8 cellular contexts compared by ENCODE assay signal in the genomic region with DNA sequence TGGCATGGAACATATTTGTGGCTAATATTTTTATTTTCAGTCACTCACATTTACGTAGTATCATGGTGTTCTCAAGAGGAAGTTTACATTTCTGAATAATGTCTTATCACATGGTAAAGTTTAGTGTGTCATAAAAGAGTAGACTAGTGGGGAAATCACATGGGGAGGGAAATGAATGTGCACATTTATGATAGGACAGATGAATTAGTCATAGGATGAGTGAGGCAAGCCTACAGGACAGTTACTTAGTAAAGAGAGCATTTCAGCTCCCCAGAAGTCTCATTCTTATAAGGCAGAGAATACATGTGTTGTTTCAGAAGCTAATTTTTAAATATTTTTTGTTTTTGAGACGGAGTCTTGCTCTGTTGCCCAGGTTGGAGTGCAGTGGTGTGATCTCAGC. TPM values are rescaled to one million over a fixed set of nuclear protein-coding genes. Genes with fewer than 3 reads are reported as not detected.
DNase-seq lines count a peak whose midpoint lies in the region; ATAC-seq, FAIRE-seq and TF ChIP-seq lines count a peak whose summit lies in the region.

No MANE protein-coding gene starts in this region.

- intact Hi-C loops in naive thymus-derived CD4-positive, alpha-beta T cell (cut with micrococcal nuclease) = loop anchor here in 1 of 2 donors (1.0 kb wide), 1 partner anchor 8 kb away; no protein-coding TSS in a partner anchor

- H3K36me3 Mint-ChIP-seq in naive thymus-derived CD4-positive, alpha-beta T cell = peaks cover 0 to 28% (median 0%) of the 10 kb centered on the region in 5 donors

- H3K27ac ChIP-seq in naive thymus-derived CD4-positive, alpha-beta T cell (ENCODE audit: low read depth, low read length) = no peak overlapping the region

- no peak for TF ChIP-seq CTCF in astrocyte of the spinal cord (IDR thresholded peaks at IDR 0.05; ENCODE audit: low read depth, low read length)

- no peak overlapping the region for H3K4me3 ChIP-seq in astrocyte of the spinal cord (ENCODE audit: low read depth, low read length)
- no peak overlapping the region for H3K4me3 ChIP-seq in naive thymus-derived CD4-positive, alpha-beta T cell (ENCODE audit: low read length)

- DNase-seq in EL = peak; percentile 80
- DNase-seq in LHCN-M2 (ENCODE audit: low read depth) = peak; percentile 71
- peak; percentile 64 for DNase-seq in astrocyte of the spinal cord (ENCODE audit: low read depth, low spot score)
- DNase-seq in naive thymus-derived CD4-positive, alpha-beta T cell = no peak
- DNase-seq in GM12891 (ENCODE audit: insufficient read length, low spot score) = no peak

- in situ Hi-C loops in astrocyte of the spinal cord (cut with HindIII; ENCODE audit: low sequenced_read_pairs) = no loop called here

- peak overlapping the region in 1 of 10 donors; percentile 28 for H3K4me3 Mint-ChIP-seq in naive thymus-derived CD4-positive, alpha-beta T cell

- ATAC-seq in naive thymus-derived CD4-positive, alpha-beta T cell = peak; percentile 82
- no peak for ATAC-seq in GM21619 (IDR thresholded peaks at IDR 0.05; ENCODE audit: unreplicated experiment)
- ATAC-seq in GM18519 (IDR thresholded peaks at IDR 0.05; ENCODE audit: low FRiP score, unreplicated experiment) = no peak
- no peak for ATAC-seq in HG02588 (IDR thresholded peaks at IDR 0.05; ENCODE audit: unreplicated experiment)

- H3K9me3 Mint-ChIP-seq in naive thymus-derived CD4-positive, alpha-beta T cell = no peaks in the 10 kb centered on the region

- H3K27me3 Mint-ChIP-seq in naive thymus-derived CD4-positive, alpha-beta T cell = no peaks in the 10 kb centered on the region

- POLR2A ChIA-PET in naive thymus-derived CD4-positive, alpha-beta T cell (lab: Charles Lee) = no interaction called here

- no peak for FAIRE-seq in GM12891 (lab: Jason Lieb, UNC)

- H3K27me3 ChIP-seq in naive thymus-derived CD4-positive, alpha-beta T cell (ENCODE audit: control insufficient read depth in 2 of 2, insufficient read depth in 2 of 2, low read length in 2 of 2) = no peaks in the 10 kb centered on the region

- CTCF ChIA-PET in naive thymus-derived CD4-positive, alpha-beta T cell (lab: Charles Lee) = no interaction called here

- TF ChIP-seq POLR2A in GM12891 (IDR thresholded peaks at IDR 0.05; ENCODE audit: low read depth, low read length) = no peak

- no peaks in the 10 kb centered on the region for H3K4me1 ChIP-seq in naive thymus-derived CD4-positive, alpha-beta T cell (ENCODE audit: control insufficient read depth in 2 of 2, insufficient read depth in 2 of 2, low read length in 2 of 2)

- H3K27ac Mint-ChIP-seq in naive thymus-derived CD4-positive, alpha-beta T cell = peak overlapping the region in 1 of 9 donors; percentile 85

- H3K4me1 Mint-ChIP-seq in naive thymus-derived CD4-positive, alpha-beta T cell = peaks cover 0 to 51% (median 3%) of the 10 kb centered on the region in 7 donors

- H3K36me3 ChIP-seq in naive thymus-derived CD4-positive, alpha-beta T cell (ENCODE audit: control insufficient read depth in 2 of 3, insufficient read depth in 3 of 3, low read length in 3 of 3) = no peaks in the 10 kb centered on the region

- no peaks in the 10 kb centered on the region for H3K9me3 ChIP-seq in naive thymus-derived CD4-positive, alpha-beta T cell (ENCODE audit: control insufficient read depth in 2 of 3, low read length in 3 of 3)

TF ChIP-seq in GM12891, 5 proteins besides CTCF, POLR2A, EP300 and RAD21:
- no peak for TF ChIP-seq POU2F2 (IDR thresholded peaks at IDR 0.05; ENCODE audit: low read depth, low read length)

RNA-seq across cellular contexts. Expression of a gene that starts 6.2 kb away (rescaled TPM):
- total RNA-seq in LHCN-M2 (2014; rRNA removed) = 1.6 and 2.5 TPM in 2 replicates
- polyA plus RNA-seq in LHCN-M2 (2012) = 1.4 TPM
- 10 to 100 TPM in 1 of 5 experiments, 1 to 10 TPM in 4; 5.3 to 41.1 (median 7.3) TPM for total RNA-seq in naive thymus-derived CD4-positive, alpha-beta T cell
- polyA plus RNA-seq in naive thymus-derived CD4-positive, alpha-beta T cell = 1 to 10 TPM; 4.0 to 5.7 TPM
- polyA plus RNA-seq in GM12891 (2012; ENCODE audit: low read depth, missing spikeins) = 12.8 TPM

Comparison
In these comparisons a context has a peak if more than half of its experiments do, and no peak if none do; other contexts are left out.
1. DNase-seq: peak in EL (single experiment), LHCN-M2 (single experiment) and astrocyte of the spinal cord (single experiment); none in naive thymus-derived CD4-positive, alpha-beta T cell (0 of 9) and GM12891 (single experiment).